In the genomic region with DNA sequence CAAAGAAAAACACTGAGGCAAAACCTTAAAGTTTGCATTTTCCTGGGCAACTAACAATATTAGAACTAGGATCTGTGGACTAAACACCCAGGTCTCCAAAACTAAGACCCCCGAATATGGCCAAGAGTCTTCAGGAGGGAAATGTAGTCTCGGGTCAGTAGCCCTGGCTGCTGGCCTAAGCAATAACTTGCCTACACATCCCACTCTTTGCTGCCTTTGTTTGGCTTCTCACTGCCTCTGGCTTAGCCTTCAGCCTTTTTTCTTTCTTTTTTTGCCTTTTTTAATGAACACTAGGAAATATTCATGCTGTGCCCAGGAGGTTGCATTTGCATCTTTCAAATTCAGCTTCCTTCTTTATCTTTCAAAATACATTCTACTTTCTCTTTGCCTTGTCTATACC, we compare ENCODE assay signal across 22 cellular contexts.
DNase-seq lines count a peak whose midpoint lies in the region; ATAC-seq and TF ChIP-seq lines count a peak whose summit lies in the region.
"Had no signal": no experiment of that assay in that cellular context is flagged by ENCODE, and none has a peak within 500 bp of the region (broad histone marks: within the 10 kb centered on the region; RNA-seq: fewer than 3 reads in every experiment).

No MANE protein-coding gene starts in this region.

- TF ChIP-seq EP300 in tibial nerve (IDR thresholded peaks at IDR 0.05) = no peak

- no peaks in the 10 kb centered on the region for H3K4me1 ChIP-seq in Karpas-422 (ENCODE audit: low read length)
- H3K4me1 ChIP-seq in mammary epithelial cell (ENCODE audit: insufficient read depth, low read length) = no peaks in the 10 kb centered on the region
- H3K4me1 ChIP-seq in tibial nerve = peaks cover 0 to 14% (median 0%) of the 10 kb centered on the region in 4 donors
- H3K4me1 ChIP-seq: SJCRH30 had no signal

- peaks cover 0 to 4% (median 1%) of the 10 kb centered on the region in 6 donors for H3K9me3 Mint-ChIP-seq in immature natural killer cell
- H3K9me3 Mint-ChIP-seq: activated CD4-positive, alpha-beta T cell treated with anti-CD3 and anti-CD28 coated beads, Interleukin-2, amount 10 ng/mL, durations not matched to agents 24 days and 14 days; activated T-helper 1 cell treated with anti-CD3 and anti-CD28 coated beads, Interleukin-12 subunit alpha, Interleukin-12 subunit beta, Interleukin-2, Interleukin-4 antibody, amounts not matched to agents 30 ng/mL and 10 ng/mL and 1 ng/mL, durations not matched to agents 14 hours and 24 hours and 36 hours; T-helper 1 cell treated with Interleukin-12 subunit alpha and Interleukin-12 subunit beta and Interleukin-4 antibody, amounts not matched to agents 30 μg/mL and 1 μg/mL, for 36 hours had no signal

- H3K27ac ChIP-seq in Karpas-422 (ENCODE audit: low read length) = no peak overlapping the region
- no peak overlapping the region for H3K27ac ChIP-seq in mammary epithelial cell (ENCODE audit: insufficient read depth, low read depth, low read length)
- no peak overlapping the region for H3K27ac ChIP-seq in tibial nerve
- H3K27ac ChIP-seq: SJCRH30 had no signal

- H2AFZ ChIP-seq in Karpas-422 (ENCODE audit: low read length) = 0 out of 2 replicates have a peak overlapping the region, but pooled peaks have one; percentile 3
- H2AFZ ChIP-seq in mammary epithelial cell (ENCODE audit: low read depth, low read length) = peak overlapping the region; percentile 83

- H3K4me1 Mint-ChIP-seq in immature natural killer cell = no peaks in the 10 kb centered on the region
- H3K4me1 Mint-ChIP-seq: activated CD4-positive, alpha-beta T cell treated with anti-CD3 and anti-CD28 coated beads, Interleukin-2, amount 10 ng/mL, durations not matched to agents 24 days and 14 days had no signal

- H3K27me3 Mint-ChIP-seq in immature natural killer cell (ENCODE audit: low read depth in 3 of 3) = no peaks in the 10 kb centered on the region
- H3K27me3 Mint-ChIP-seq: activated CD4-positive, alpha-beta T cell treated with anti-CD3 and anti-CD28 coated beads, Interleukin-2, amount 10 ng/mL, durations not matched to agents 24 days and 14 days had no signal

- no peaks in the 10 kb centered on the region for H3K36me3 ChIP-seq in Karpas-422 (ENCODE audit: insufficient read depth, low read length)
- H3K36me3 ChIP-seq in mammary epithelial cell (ENCODE audit: insufficient read depth, low read length) = no peaks in the 10 kb centered on the region
- no peaks in the 10 kb centered on the region for H3K36me3 ChIP-seq in tibial nerve
- H3K36me3 ChIP-seq: SJCRH30 had no signal

- ATAC-seq in HG03342 (IDR thresholded peaks at IDR 0.05; ENCODE audit: unreplicated experiment) (no peak), HG02973 (IDR thresholded peaks at IDR 0.05; ENCODE audit: unreplicated experiment) (no peak)
- ATAC-seq: activated naive CD4-positive, alpha-beta T cell treated with anti-CD3 and anti-CD28 coated beads, Interleukin-2, amount 50 U/mL, for 72 hours; naive thymus-derived CD4-positive, alpha-beta T cell; Panc1 had no signal

- no peak for TF ChIP-seq POLR2A in tibial nerve (IDR thresholded peaks at IDR 0.05)

- DNase-seq in COLO829 (ENCODE audit: low spot score) (peak; percentile 24), Karpas-422 (no peak), mammary epithelial cell (no peak), iPS-NIHi7 (ENCODE audit: extremely low spot score) (peak; percentile 20), tibial nerve (ENCODE audit: low spot score in 2 of 2) (no peak), immature natural killer cell (no peak)
- DNase-seq: activated CD4-positive, alpha-beta T cell treated with anti-CD3 and anti-CD28 coated beads, Interleukin-2, amount 10 ng/mL, durations not matched to agents 24 days and 14 days; DND-41; erythroblast; HCEC 1CT; naive thymus-derived CD4-positive, alpha-beta T cell; NCI-H1105; NCI-H2029 treated with DMSO at 0.1 percent for 48 hours; NCI-H226; posterior cingulate gyrus; SJCRH30 had no signal

- H3K36me3 Mint-ChIP-seq in immature natural killer cell = no peaks in the 10 kb centered on the region
- H3K36me3 Mint-ChIP-seq: activated naive CD4-positive, alpha-beta T cell treated with anti-CD3 and anti-CD28 coated beads, Interleukin-2, amount 50 U/mL, for 72 hours; naive thymus-derived CD4-positive, alpha-beta T cell had no signal

- no peak overlapping the region for H3K4me3 Mint-ChIP-seq in immature natural killer cell
- H3K4me3 Mint-ChIP-seq: activated CD4-positive, alpha-beta T cell treated with anti-CD3 and anti-CD28 coated beads, Interleukin-2, amount 10 ng/mL, durations not matched to agents 24 days and 14 days; activated T-helper 1 cell treated with anti-CD3 and anti-CD28 coated beads, Interleukin-12 subunit alpha, Interleukin-12 subunit beta, Interleukin-2, Interleukin-4 antibody, amounts not matched to agents 30 ng/mL and 10 ng/mL and 1 ng/mL, durations not matched to agents 14 hours and 24 hours and 36 hours; naive thymus-derived CD4-positive, alpha-beta T cell; T-helper 1 cell treated with Interleukin-12 subunit alpha and Interleukin-12 subunit beta and Interleukin-4 antibody, amounts not matched to agents 30 μg/mL and 1 μg/mL, for 36 hours had no signal

- CTCF ChIA-PET in mammary epithelial cell (lab: Charles Lee; ENCODE audit: low non-redundant PET) = interaction anchor here (1.0 kb wide), 1 partner anchor 11 kb away, joined by 3 read pairs; no protein-coding TSS in a partner anchor

- H3K9me3 ChIP-seq in Karpas-422 (ENCODE audit: low read length) = no peaks in the 10 kb centered on the region; the same call in 1 of the 2 replicates
- H3K9me3 ChIP-seq in mammary epithelial cell (replicated peaks; ENCODE audit: insufficient read depth, low read length) = no peaks in the 10 kb centered on the region
- H3K9me3 ChIP-seq in tibial nerve = no peaks in the 10 kb centered on the region
- H3K9me3 ChIP-seq: SJCRH30 had no signal

- H3K27me3 ChIP-seq in Karpas-422 (ENCODE audit: low read length) (no peaks in the 10 kb centered on the region; the same call in 1 of the 2 replicates), mammary epithelial cell (ENCODE audit: insufficient read depth, low read length) (no peaks in the 10 kb centered on the region), tibial nerve (no peaks in the 10 kb centered on the region)
- H3K27me3 ChIP-seq: SJCRH30 had no signal

- WGBS in mammary epithelial cell (ENCODE audit: low coverage, missing lambda C conversion rate) = 31% methylated on average over 2 of the region's 2 CpGs
- WGBS in tibial nerve, 2 donors = 21 to 44% methylated on average over 2 of the region's 2 CpGs

- H3K27ac Mint-ChIP-seq in immature natural killer cell = no peak overlapping the region
- H3K27ac Mint-ChIP-seq: activated CD4-positive, alpha-beta T cell treated with anti-CD3 and anti-CD28 coated beads, Interleukin-2, amount 10 ng/mL, durations not matched to agents 24 days and 14 days; activated naive CD4-positive, alpha-beta T cell treated with anti-CD3 and anti-CD28 coated beads, Interleukin-2, amount 50 U/mL, for 72 hours; activated T-helper 1 cell treated with anti-CD3 and anti-CD28 coated beads, Interleukin-12 subunit alpha, Interleukin-12 subunit beta, Interleukin-2, Interleukin-4 antibody, amounts not matched to agents 30 ng/mL and 10 ng/mL and 1 ng/mL, durations not matched to agents 14 hours and 24 hours and 36 hours; naive thymus-derived CD4-positive, alpha-beta T cell; T-helper 1 cell treated with Interleukin-12 subunit alpha and Interleukin-12 subunit beta and Interleukin-4 antibody, amounts not matched to agents 30 μg/mL and 1 μg/mL, for 36 hours had no signal

- H3K9ac ChIP-seq in Karpas-422 (ENCODE audit: low read length) (no peak overlapping the region), mammary epithelial cell (ENCODE audit: insufficient read depth, low read length) (no peak overlapping the region)

- in situ Hi-C loops in mammary epithelial cell (cut with MboI; ENCODE audit: low sequenced_read_pairs in 2 of 2) = no loop called here

- H3K4me2 ChIP-seq in Karpas-422 (ENCODE audit: low read depth, low read length, poor library complexity, severe bottlenecking) (no peak overlapping the region), mammary epithelial cell (ENCODE audit: insufficient read depth, low read depth, low read length) (peak overlapping the region; percentile 56)

- BruUV-seq in mammary epithelial cell (replicated peaks; lab: Mats Ljungman, UMichigan) = no TSS peak

- no peak for TF ChIP-seq CTCF in mammary epithelial cell (conservative IDR thresholded peaks at IDR 0.05 in 1 of 2, IDR thresholded peaks at IDR 0.05 in 1 of 2; ENCODE audit: extremely low read depth in 1 of 2, insufficient read depth in 1 of 2, low read depth in 1 of 2, low read length in 2 of 2)
- TF ChIP-seq CTCF in tibial nerve (IDR thresholded peaks at IDR 0.05) = no peak

- no peaks in the 10 kb centered on the region for H3K79me2 ChIP-seq in Karpas-422 (ENCODE audit: low read length)
- H3K79me2 ChIP-seq in mammary epithelial cell (ENCODE audit: insufficient read depth, low read length) = no peaks in the 10 kb centered on the region

- dilution Hi-C loops in mammary epithelial cell (cut with HindIII; ENCODE audit: low sequenced_read_pairs) = no loop called here

- intact Hi-C loops in mammary epithelial cell (cut with micrococcal nuclease) = no loop called here

- H3K4me3 ChIP-seq in Karpas-422 (ENCODE audit: low read length) = no peak overlapping the region
- H3K4me3 ChIP-seq in mammary epithelial cell (replicated peaks in 1 of 3; ENCODE audit: insufficient read depth in 1 of 3, low read depth in 2 of 3, low read length in 3 of 3) = no peak overlapping the region
- no peak overlapping the region for H3K4me3 ChIP-seq in tibial nerve
- H3K4me3 ChIP-seq: SJCRH30 had no signal

- 0 out of 2 replicates have a peak, but pooled peaks cover 3% of the 10 kb centered on the region for H3K9me2 ChIP-seq in Karpas-422 (replicated peaks; ENCODE audit: insufficient read depth, low read length)

- H4K20me1 ChIP-seq in Karpas-422 (ENCODE audit: insufficient read depth, low read depth, low read length) = no peaks in the 10 kb centered on the region
- no peaks in the 10 kb centered on the region for H4K20me1 ChIP-seq in mammary epithelial cell (ENCODE audit: insufficient read depth, low read length)

Comparison
In these comparisons a context has a peak if more than half of its experiments do, and no peak if none do; other contexts are left out.
1. DNase-seq: peak in COLO829 (single experiment) and iPS-NIHi7 (single experiment); none in Karpas-422 (single experiment), mammary epithelial cell (single experiment), tibial nerve (0 of 2) and immature natural killer cell (0 of 3).